24 cellular contexts compared by ENCODE assay signal in genomic region chr19:11833541-11833940, GRCh38. TPM values are rescaled to one million over a fixed set of nuclear protein-coding genes. Genes with fewer than 3 reads are reported as not detected.
DNase-seq lines count a peak whose midpoint lies in the region; ATAC-seq and TF ChIP-seq lines count a peak whose summit lies in the region.
"Had no signal": no experiment of that assay in that cellular context is flagged by ENCODE, and none has a peak within 500 bp of the region (broad histone marks: within the 10 kb centered on the region; RNA-seq: fewer than 3 reads in every experiment).

No MANE protein-coding gene starts in this region.

- intact Hi-C loops in dorsolateral prefrontal cortex (cut with DNase I) = no loop called here

- peak overlapping the region; percentile 66 for H3K4me3 ChIP-seq in endodermal cell (ENCODE audit: low read length)
- no peak overlapping the region for H3K4me3 ChIP-seq in dorsolateral prefrontal cortex
- H3K4me3 ChIP-seq: SJSA1 had no signal

- peaks cover 61% of the 10 kb centered on the region for H3K36me3 ChIP-seq in endodermal cell (ENCODE audit: control insufficient read depth, insufficient read depth, low read length)

- DNase-seq in DMS 273 (lab: John Stamatoyannopoulos, UW; ENCODE audit: unreplicated experiment) (peak; percentile 6), DMS 273 treated with DMSO at 0.1 percent for 48 hours (lab: John Stamatoyannopoulos, UW) (no peak), endodermal cell (no peak), dorsolateral prefrontal cortex (no peak), substantia nigra (lab: John Stamatoyannopoulos, UW) (no peak)
- DNase-seq: Calu3; H7; HFFc6; IMR-90; MM.1S; NCI-H2029; NCI-H446 treated with DMSO at 0.1 percent for 48 hours; NCI-H526; NCI-H82; NK-92 treated with Interleukin-12 subunit alpha and Interleukin-12 subunit beta, amount 100 ng/mL, for 24 hours; PC-9; Right ventricle myocardium superior; RPMI8226 had no signal

- peaks cover 80% of the 10 kb centered on the region for H3K9me3 ChIP-seq in endodermal cell (ENCODE audit: control insufficient read depth, low read length)

- peaks cover 66% of the 10 kb centered on the region for H3K36me3 Mint-ChIP-seq in endodermal cell (ENCODE audit: low read depth)

- no peak overlapping the region for H3K27ac Mint-ChIP-seq in endodermal cell
- H3K27ac Mint-ChIP-seq: B cell, HFFc6 had no signal

- 100% methylated on average over 1 of the region's 2 CpGs; no CpG with 5 or more reads in 1 of the 2 experiments for WGBS in endodermal cell (ENCODE audit: insufficient coverage in 1 of 2, insufficient read length in 1 of 2), 2 experiments

- H3K4me1 Mint-ChIP-seq in endodermal cell = no peaks in the 10 kb centered on the region

- no peak overlapping the region for H3K4me3 Mint-ChIP-seq in endodermal cell
- H3K4me3 Mint-ChIP-seq: B cell, HFFc6 had no signal

- peaks cover 99% of the 10 kb centered on the region for H3K9me3 Mint-ChIP-seq in endodermal cell

- no peaks in the 10 kb centered on the region for H3K4me1 ChIP-seq in endodermal cell (ENCODE audit: control insufficient read depth, insufficient read depth, low read length)
- H3K4me1 ChIP-seq: SJSA1 had no signal

- H3K27me3 ChIP-seq in endodermal cell (ENCODE audit: control insufficient read depth, insufficient read depth, low read length, poor library complexity, severe bottlenecking) (no peaks in the 10 kb centered on the region), dorsolateral prefrontal cortex (no peaks in the 10 kb centered on the region)
- H3K27me3 ChIP-seq: SJSA1 had no signal

- TF ChIP-seq CTCF in endodermal cell (conservative IDR thresholded peaks at IDR 0.05) (no peak), dorsolateral prefrontal cortex (IDR thresholded peaks at IDR 0.05 in 54 of 56, conservative IDR thresholded peaks at IDR 0.05 in 2 of 56; ENCODE audit: low read depth in 1 of 56, partially characterized antibody in 56 of 56) (no peak)

- H3K27ac ChIP-seq in endodermal cell (ENCODE audit: low read depth, low read length) (no peak overlapping the region), dorsolateral prefrontal cortex (no peak overlapping the region), substantia nigra (ENCODE audit: low read depth, low read length, poor library complexity, severe bottlenecking) (no peak overlapping the region)
- H3K27ac ChIP-seq: 22Rv1, C4-2B, KMS-11, PC-9, SJSA1 had no signal

- H3K27me3 Mint-ChIP-seq in endodermal cell (ENCODE audit: insufficient read depth) = no peaks in the 10 kb centered on the region
- H3K27me3 Mint-ChIP-seq: B cell had no signal

- H3K9ac ChIP-seq in endodermal cell (ENCODE audit: extremely low read depth, low read length, poor library complexity, severe bottlenecking) = no peak overlapping the region
- H3K9ac ChIP-seq: KMS-11 had no signal

- no peak for ATAC-seq in HG02759 (IDR thresholded peaks at IDR 0.05; ENCODE audit: unreplicated experiment)

RNA-seq across cellular contexts. Expression of gene ZNF439, which starts 15.0 kb away (rescaled TPM):
- 1 to 10 TPM in 1 of 2 donors, under 1 TPM in 1; 0.38 to 1.4 TPM for total RNA-seq in endodermal cell
- polyA plus RNA-seq in endodermal cell (2013, experiment 1 of 2) = 5.0 TPM
- polyA plus RNA-seq in endodermal cell (2013, experiment 2 of 2) = 4.6 TPM
- 10 to 100 TPM; 14.0 to 27.1 (median 19.1) TPM for total RNA-seq in dorsolateral prefrontal cortex
- total RNA-seq: H7 had no signal

RNA-seq across cellular contexts. Expression of gene ZNF440, which starts 19.5 kb away (rescaled TPM):
- total RNA-seq in endodermal cell (10 to 100 TPM; 11.2 to 14.0 TPM), dorsolateral prefrontal cortex (10 to 100 TPM in 119 of 120 experiments, 1 to 10 TPM in 1; 9.1 to 27.5 (median 17.6) TPM)
- 7.9 TPM for polyA plus RNA-seq in endodermal cell (2013, experiment 1 of 2)
- 7.5 TPM for polyA plus RNA-seq in endodermal cell (2013, experiment 2 of 2)

RNA-seq across cellular contexts. Expression of gene ZNF491, which starts 35.2 kb away (rescaled TPM):
- total RNA-seq in endodermal cell (1 to 10 TPM in 1 of 2 donors, under 1 TPM in 1; 0.90 to 2.1 TPM), dorsolateral prefrontal cortex (10 to 100 TPM in 5 of 120 experiments, 1 to 10 TPM in 115; 3.3 to 10.8 (median 6.0) TPM)
- polyA plus RNA-seq in endodermal cell (2013, experiment 1 of 2) = 3.9 TPM
- 5.0 TPM for polyA plus RNA-seq in endodermal cell (2013, experiment 2 of 2)
- total RNA-seq: PC-9 had no signal

RNA-seq across cellular contexts. Expression of gene ZNF69, which starts 54.0 kb away (rescaled TPM):
- 10 to 100 TPM; 24.6 to 28.8 TPM for total RNA-seq in endodermal cell
- polyA plus RNA-seq in endodermal cell (2013, experiment 1 of 2) = 15.9 TPM
- 15.6 TPM for polyA plus RNA-seq in endodermal cell (2013, experiment 2 of 2)
- total RNA-seq in dorsolateral prefrontal cortex = 10 to 100 TPM in 15 of 120 experiments, 1 to 10 TPM in 105; 2.9 to 16.5 (median 7.1) TPM

Comparison
In these comparisons a context has a peak if more than half of its experiments do, and no peak if none do; other contexts are left out.
1. RNA of gene ZNF439, which starts 15.0 kb away (total RNA-seq): 14.0 to 27.1 TPM in dorsolateral prefrontal cortex; 0.38 to 1.4 TPM in endodermal cell; every median in the first group is over 4 times any median in the second.